ENCODE assay signal across 8 cellular contexts in the genomic region with DNA sequence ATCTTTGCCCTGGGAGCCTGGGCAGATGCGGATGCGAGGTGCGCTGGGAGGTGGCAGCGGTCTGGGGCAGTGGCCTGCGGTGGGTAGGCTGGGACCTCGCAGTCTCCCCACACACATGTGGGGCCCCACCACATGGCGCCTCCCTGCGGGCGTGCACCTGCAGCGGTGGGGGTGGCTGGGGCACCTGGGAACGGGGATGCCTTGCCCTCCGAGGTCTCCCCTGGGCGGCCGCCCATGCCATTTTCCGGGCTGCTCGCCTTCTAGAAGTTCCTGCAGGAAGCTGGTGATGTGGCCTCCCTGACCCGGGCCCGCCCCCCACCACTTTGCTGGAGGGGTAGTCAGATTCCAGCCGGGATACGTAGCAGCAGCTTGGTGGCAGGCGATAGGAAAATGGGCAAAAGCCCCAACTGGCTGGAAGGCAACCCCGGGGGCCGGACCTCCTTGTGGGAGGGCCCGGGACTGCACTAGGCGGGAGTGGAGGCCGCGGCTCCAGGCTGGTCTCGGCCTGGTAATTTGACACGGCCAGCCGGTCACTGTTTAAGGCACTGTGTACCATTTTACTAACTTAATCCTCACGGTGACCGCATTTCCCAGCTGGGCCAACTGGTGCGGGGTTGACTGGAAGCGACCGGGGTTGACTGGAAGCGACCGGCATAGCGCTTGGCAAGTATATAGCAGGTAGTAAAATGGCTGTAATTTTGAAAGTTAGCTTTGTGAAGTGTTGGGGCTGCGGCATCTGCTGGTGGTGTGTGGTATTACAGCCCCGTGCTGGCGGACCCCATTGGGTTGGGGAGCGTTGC. TPM values are rescaled to one million over a fixed set of nuclear protein-coding genes. Genes with fewer than 3 reads are reported as not detected.
A peak's percentile ranks its signal among the peaks of the same experiment; 100 is the strongest.
DNase-seq lines count a peak whose midpoint lies in the region; ATAC-seq, FAIRE-seq and TF ChIP-seq lines count a peak whose summit lies in the region.

No MANE protein-coding gene starts in this region.

- H3K9me3 ChIP-seq in Loucy (ENCODE audit: insufficient read depth, low read depth, low read length) (no peaks in the 10 kb centered on the region), psoas muscle (no peaks in the 10 kb centered on the region), small intestine (ENCODE audit: control insufficient read depth, low read depth) (no peaks in the 10 kb centered on the region)

- no peak overlapping the region for H3K4me3 Mint-ChIP-seq in activated CD4-positive, alpha-beta T cell treated with anti-CD3 and anti-CD28 coated beads, Interleukin-2, amount 10 ng/mL, durations not matched to agents 7 days and 5 days

- CTCF ChIA-PET in activated CD4-positive, alpha-beta T cell treated with anti-CD3 and anti-CD28 coated beads, Interleukin-2, amount 10 ng/mL, durations not matched to agents 7 days and 5 days (lab: Charles Lee) = interaction anchor here (0.6 to 1.4 kb wide), 4 partner anchors 10 to 168 kb away, joined by 4 to 7 read pairs (median 4); no protein-coding TSS in a partner anchor

- H3K9me3 Mint-ChIP-seq in activated CD4-positive, alpha-beta T cell treated with anti-CD3 and anti-CD28 coated beads, Interleukin-2, amount 10 ng/mL, durations not matched to agents 7 days and 5 days = no peaks in the 10 kb centered on the region

- intact Hi-C loops in psoas muscle (cut with DNase I) = loop anchor here in 1 of 2 donors (10.0 kb wide), 2 partner anchors 231 to 361 kb away; no protein-coding TSS in a partner anchor

- peak overlapping the region; percentile 76; the same call in 1 of the 2 replicates for H2AFZ ChIP-seq in Loucy (ENCODE audit: low read length)

- H3K27ac ChIP-seq in psoas muscle (no peak overlapping the region), small intestine (ENCODE audit: low read depth in 1 of 2, low read length in 1 of 2) (no peak overlapping the region)

- no peak overlapping the region for H3K27ac Mint-ChIP-seq in activated CD4-positive, alpha-beta T cell treated with anti-CD3 and anti-CD28 coated beads, Interleukin-2, amount 10 ng/mL, durations not matched to agents 7 days and 5 days

- TF ChIP-seq CTCF in GM06990 (IDR thresholded peaks at IDR 0.05; ENCODE audit: insufficient read depth, low read length, poor library complexity, severe bottlenecking) (peak; percentile 80), Loucy (conservative IDR thresholded peaks at IDR 0.05; ENCODE audit: low read length) (peak; percentile 75), fibroblast of pulmonary artery (IDR thresholded peaks at IDR 0.05; ENCODE audit: low read length, missing control alignments) (peak; percentile 80), psoas muscle (IDR thresholded peaks at IDR 0.05) (peak; percentile 73)

- no peak overlapping the region for H3K9ac ChIP-seq in Loucy (ENCODE audit: low read depth, low read length, poor library complexity, severe bottlenecking)

- no peaks in the 10 kb centered on the region for H3K9me2 ChIP-seq in Loucy (replicated peaks; ENCODE audit: low read depth, low read length)

- H4K20me1 ChIP-seq in Loucy (ENCODE audit: insufficient read depth, low read length, poor library complexity, severe bottlenecking) = no peaks in the 10 kb centered on the region

- H3F3A ChIP-seq in Loucy (ENCODE audit: low read depth) = no peaks in the 10 kb centered on the region

- H3K4me1 ChIP-seq in Loucy (ENCODE audit: insufficient read depth, low read length, poor library complexity, severe bottlenecking) = peaks cover 4% of the 10 kb centered on the region
- peaks cover 5% of the 10 kb centered on the region for H3K4me1 ChIP-seq in psoas muscle
- H3K4me1 ChIP-seq in small intestine (ENCODE audit: control insufficient read depth in 2 of 2, insufficient read depth in 1 of 2, low read depth in 1 of 2, low read length in 1 of 2) = no peaks in the 10 kb centered on the region

- H3K27me3 Mint-ChIP-seq in activated CD4-positive, alpha-beta T cell treated with anti-CD3 and anti-CD28 coated beads, Interleukin-2, amount 10 ng/mL, durations not matched to agents 7 days and 5 days = peaks cover 3% of the 10 kb centered on the region

- no peak overlapping the region for H3K4me2 ChIP-seq in Loucy (ENCODE audit: low read depth, low read length, poor library complexity, severe bottlenecking)

- ATAC-seq in psoas muscle = peak; percentile 71 to 84 (median 75)
- ATAC-seq in GM21360 (IDR thresholded peaks at IDR 0.05; ENCODE audit: unreplicated experiment) = no peak
- ATAC-seq in HG02840 (IDR thresholded peaks at IDR 0.05; ENCODE audit: low FRiP score, unreplicated experiment) = no peak

- peaks cover 4% of the 10 kb centered on the region for H3K4me1 Mint-ChIP-seq in activated CD4-positive, alpha-beta T cell treated with anti-CD3 and anti-CD28 coated beads, Interleukin-2, amount 10 ng/mL, durations not matched to agents 7 days and 5 days

- H3K4me3 ChIP-seq in GM06990 (replicated peaks; ENCODE audit: low read depth, low read length) (no peak overlapping the region), Loucy (ENCODE audit: low read length, poor library complexity, severe bottlenecking) (no peak overlapping the region), fibroblast of pulmonary artery (replicated peaks; ENCODE audit: low read depth, low read length) (no peak overlapping the region), psoas muscle (peak overlapping the region; percentile 55), small intestine (ENCODE audit: low read depth in 1 of 2, low read length in 2 of 2) (no peak overlapping the region)

- POLR2A ChIA-PET in activated CD4-positive, alpha-beta T cell treated with anti-CD3 and anti-CD28 coated beads, Interleukin-2, amount 10 ng/mL, durations not matched to agents 7 days and 5 days (lab: Charles Lee) = no interaction called here

- DNase-seq in GM06990 (ENCODE audit: extremely low read depth, insufficient read length) = peak; percentile 50
- DNase-seq in activated CD4-positive, alpha-beta T cell treated with anti-CD3 and anti-CD28 coated beads, Interleukin-2, amount 10 ng/mL, durations not matched to agents 7 days and 5 days = peak; percentile 37
- peak; percentile 63 for DNase-seq in fibroblast of pulmonary artery (ENCODE audit: low read depth)
- DNase-seq in psoas muscle = peak; percentile 53 to 72
- no peak for DNase-seq in small intestine

- no peaks in the 10 kb centered on the region for H3K79me2 ChIP-seq in Loucy (ENCODE audit: insufficient read depth, low read length)

- WGBS in psoas muscle, 3 donors = 42 to 53% (median 44%) methylated on average over 38 to 42 of the region's 42 CpGs
- WGBS in small intestine, 3 donors = 77 to 87% (median 85%) methylated on average over 41 to 42 of the region's 42 CpGs

- no peaks in the 10 kb centered on the region for H3K36me3 Mint-ChIP-seq in activated CD4-positive, alpha-beta T cell treated with anti-CD3 and anti-CD28 coated beads, Interleukin-2, amount 10 ng/mL, durations not matched to agents 7 days and 5 days (ENCODE audit: low read depth)

- FAIRE-seq in small intestine (lab: Jason Lieb, UNC) = no peak

- H3K27me3 ChIP-seq in GM06990 (replicated peaks; ENCODE audit: control insufficient read depth, insufficient read depth, low read length) = no peaks in the 10 kb centered on the region; the same call in 1 of the 2 replicates
- H3K27me3 ChIP-seq in Loucy (ENCODE audit: insufficient read depth, low read length, poor library complexity, severe bottlenecking) = no peaks in the 10 kb centered on the region
- peaks cover 0 to 32% (median 0%) of the 10 kb centered on the region in 3 donors for H3K27me3 ChIP-seq in psoas muscle (ENCODE audit: insufficient read depth in 3 of 3, low read length in 2 of 3)
- no peaks in the 10 kb centered on the region for H3K27me3 ChIP-seq in small intestine (ENCODE audit: control insufficient read depth in 2 of 2, insufficient read depth in 2 of 2, low read length in 2 of 2)

- no peaks in the 10 kb centered on the region for H3K36me3 ChIP-seq in GM06990 (ENCODE audit: control insufficient read depth, insufficient read depth, low read length)
- H3K36me3 ChIP-seq in Loucy (ENCODE audit: insufficient read depth, low read length) = no peaks in the 10 kb centered on the region
- no peaks in the 10 kb centered on the region for H3K36me3 ChIP-seq in psoas muscle (ENCODE audit: insufficient read depth in 1 of 2, low read depth in 1 of 2)
- H3K36me3 ChIP-seq in small intestine (ENCODE audit: control insufficient read depth in 2 of 2, insufficient read depth in 2 of 2, low read length in 2 of 2) = no peaks in the 10 kb centered on the region

RNA-seq across cellular contexts. Expression of a gene that starts 38.5 kb away (rescaled TPM):
- total RNA-seq in activated CD4-positive, alpha-beta T cell treated with anti-CD3 and anti-CD28 coated beads, Interleukin-2, amount 10 ng/mL, durations not matched to agents 7 days and 5 days = under 1 TPM in 1 of 2 experiments, not detected in 1; 0.04 TPM
- total RNA-seq in psoas muscle = not detected
- polyA plus RNA-seq in psoas muscle (not detected), small intestine (under 1 TPM in 2 of 3 donors, not detected in 1; 0.30 to 0.45 TPM)

Comparison
In these comparisons a context has a peak if more than half of its experiments do, and no peak if none do; other contexts are left out.
1. ATAC-seq: peak in psoas muscle (4 of 4); none in GM21360 (single experiment) and HG02840 (single experiment).
2. Peak in every context shown above with its lines, with median percentiles within 50 percentile points of each other: CTCF ChIP-seq.